19 cellular contexts compared by ENCODE assay signal in the genomic region with DNA sequence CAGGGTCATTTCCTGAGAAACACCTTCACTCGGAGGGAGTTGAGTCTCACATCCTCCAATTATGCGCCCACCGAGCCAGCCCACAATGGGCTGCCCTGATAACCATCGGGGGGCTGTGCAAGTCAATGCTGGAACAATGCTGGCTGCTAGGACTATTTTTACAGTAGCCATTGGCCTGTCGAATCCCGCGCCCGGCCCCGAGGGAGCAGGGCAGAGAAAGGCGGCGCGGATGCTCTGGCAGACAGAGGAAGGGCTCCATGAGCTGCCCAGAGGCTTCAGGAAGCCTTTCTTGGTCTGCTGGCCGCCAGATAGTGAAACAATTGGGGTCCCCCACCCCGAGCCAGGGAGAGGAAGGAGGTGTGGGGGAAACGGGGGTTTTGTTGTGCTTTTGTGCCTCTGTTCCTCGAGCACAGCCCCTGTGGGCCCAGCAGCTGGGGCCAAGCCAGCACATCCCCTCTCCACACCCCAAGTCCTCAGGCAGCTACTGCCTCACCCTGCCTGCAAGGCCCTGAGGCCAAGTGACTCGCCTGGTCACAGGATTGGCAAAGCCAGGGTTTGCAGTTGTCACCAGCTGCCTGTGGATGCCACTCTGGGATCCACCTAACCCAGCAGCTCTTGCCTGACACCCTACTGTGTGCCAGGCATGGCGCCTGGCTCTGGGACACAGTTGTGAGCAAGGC. TPM values are rescaled to one million over a fixed set of nuclear protein-coding genes. Genes with fewer than 3 reads are reported as not detected.
A peak's percentile ranks its signal among the peaks of the same experiment; 100 is the strongest.
DNase-seq lines count a peak whose midpoint lies in the region; ATAC-seq and TF ChIP-seq lines count a peak whose summit lies in the region.
"Had no signal": no experiment of that assay in that cellular context is flagged by ENCODE, and none has a peak within 500 bp of the region (broad histone marks: within the 10 kb centered on the region; RNA-seq: fewer than 3 reads in every experiment).

No MANE protein-coding gene starts in this region.

- peak; percentile 57 for DNase-seq in EH (ENCODE audit: low read depth)
- DNase-seq in PC-9 = peak; percentile 59 to 63
- DNase-seq in foreskin keratinocyte = no peak
- DNase-seq in neuronal stem cell (ENCODE audit: low spot score) = no peak
- no peak for DNase-seq in NCI-H2081 (lab: John Stamatoyannopoulos, UW)
- DNase-seq in SIG-M5 treated with dmso at 0.1 percent for 504 hours (lab: John Stamatoyannopoulos, UW; ENCODE audit: unreplicated experiment) = no peak
- no peak for DNase-seq in HT-29 (ENCODE audit: low spot score)
- DNase-seq: activated T-cell treated with anti-CD3 and anti-CD28 coated beads for 4 hours; amniotic stem cell; cortex of kidney; immature natural killer cell; NCI-H2107; NK-92 treated with Interleukin-12 subunit alpha and Interleukin-12 subunit beta, amount 100 ng/mL, for 24 hours; stimulated activated CD4-positive, alpha-beta T cell treated with anti-CD3 and anti-CD28 coated beads, Interleukin-2, amount 100 ng/mL, for 48 hours; stimulated activated naive CD4-positive, alpha-beta T cell had no signal

- H4K91ac ChIP-seq in neuronal stem cell (ENCODE audit: low read depth, low read length, poor library complexity) = no peak overlapping the region

- no peak overlapping the region for H2BK15ac ChIP-seq in neuronal stem cell (ENCODE audit: low read length)

- H3K4ac ChIP-seq in neuronal stem cell (ENCODE audit: low read length) = no peak overlapping the region

- H3K23ac ChIP-seq in neuronal stem cell (ENCODE audit: low read depth, low read length, poor library complexity) = no peak overlapping the region

- no peak overlapping the region for H2BK12ac ChIP-seq in neuronal stem cell (ENCODE audit: low read length)

- peaks cover 76% of the 10 kb centered on the region for H3K79me2 ChIP-seq in PC-9 (ENCODE audit: low read depth)

- H3K27me3 ChIP-seq in PC-9 (ENCODE audit: insufficient read depth, low read depth) (no peaks in the 10 kb centered on the region), foreskin keratinocyte (no peaks in the 10 kb centered on the region), neuronal stem cell (ENCODE audit: control insufficient read depth in 3 of 3, insufficient read depth in 3 of 3, low read depth in 1 of 3, low read length in 3 of 3) (no peaks in the 10 kb centered on the region)

- no peaks in the 10 kb centered on the region for H3K9me2 ChIP-seq in PC-9 (ENCODE audit: insufficient read depth)

- peaks cover 44% of the 10 kb centered on the region for H4K20me1 ChIP-seq in PC-9 (ENCODE audit: insufficient read depth)

- no peaks in the 10 kb centered on the region for H3K9me3 ChIP-seq in PC-9 (ENCODE audit: insufficient read depth, low read depth)
- no peaks in the 10 kb centered on the region for H3K9me3 ChIP-seq in neuronal stem cell (replicated peaks in 1 of 2; ENCODE audit: control insufficient read depth in 2 of 2, insufficient read depth in 1 of 2, low read depth in 1 of 2, low read length in 2 of 2)

- no peak overlapping the region for H2AFZ ChIP-seq in PC-9
- H2AFZ ChIP-seq in neuronal stem cell (ENCODE audit: low read length) = no peak overlapping the region

- H3K4me2 ChIP-seq in PC-9 (peak overlapping the region; percentile 2; the same call in 1 of the 2 replicates), neuronal stem cell (ENCODE audit: insufficient read depth, low read length, poor library complexity, severe bottlenecking) (no peak overlapping the region)

- peak overlapping the region; percentile 61 for H3K18ac ChIP-seq in neuronal stem cell (ENCODE audit: low read length)

- peaks cover 51% of the 10 kb centered on the region for H3F3A ChIP-seq in PC-9 (ENCODE audit: insufficient read depth, low read depth)

- H3K27ac ChIP-seq in PC-9 = peak overlapping the region; percentile 24
- no peak overlapping the region for H3K27ac ChIP-seq in foreskin keratinocyte
- no peak overlapping the region for H3K27ac ChIP-seq in neuronal stem cell (replicated peaks; ENCODE audit: low read length)
- H3K27ac ChIP-seq: C4-2B, HL-60 had no signal

- no peak overlapping the region for H4K8ac ChIP-seq in neuronal stem cell (ENCODE audit: low read depth, low read length)

- ATAC-seq in foreskin keratinocyte (peak; percentile 44), HG03354 (IDR thresholded peaks at IDR 0.05; ENCODE audit: poor library complexity, severe bottlenecking, unreplicated experiment) (no peak)
- ATAC-seq: activated CD4-positive, CD25-positive, alpha-beta regulatory T cell treated with anti-CD3 and anti-CD28 coated beads, Interleukin-2, amount 50 U/mL, for 24 hours had no signal

- CTCF ChIA-PET in PC-9 (lab: Charles Lee) = no interaction called here

- no peak for TF ChIP-seq CTCF in PC-9 (conservative IDR thresholded peaks at IDR 0.05)
- no peak for TF ChIP-seq CTCF in foreskin keratinocyte (conservative IDR thresholded peaks at IDR 0.05)

- WGBS in neuronal stem cell (ENCODE audit: extremely low coverage in 2 of 2, insufficient read length in 2 of 2, insufficient replicate concordance in 1 of 2), 2 donors = no CpG with 5 or more reads among the region's 18 CpGs

- H3K4me3 ChIP-seq in PC-9 (no peak overlapping the region), neuronal stem cell (ENCODE audit: low read length in 2 of 2) (peak overlapping the region in 1 of 2 donors; percentile 4)

- H2AK5ac ChIP-seq in neuronal stem cell (ENCODE audit: low read depth, low read length) = peak overlapping the region; percentile 53

- H3K4me1 ChIP-seq in PC-9 (replicated peaks; ENCODE audit: insufficient read depth) (peaks cover 46% of the 10 kb centered on the region), foreskin keratinocyte (no peaks in the 10 kb centered on the region), neuronal stem cell (ENCODE audit: control insufficient read depth in 2 of 2, insufficient read depth in 1 of 2, low read depth in 1 of 2, low read length in 2 of 2) (peaks cover 14 to 19% of the 10 kb centered on the region in 2 donors)

- intact Hi-C loops in PC-9 (cut with micrococcal nuclease; ENCODE audit: unreplicated experiment) = no loop called here

- H2BK5ac ChIP-seq in neuronal stem cell (ENCODE audit: low read length) = no peak overlapping the region

- no TSS peak for BruUV-seq in PC-9 (replicated peaks; lab: Mats Ljungman, UMichigan)

- 0 out of 2 replicates have a peak, but pooled peaks cover 7% of the 10 kb centered on the region for H3K36me3 ChIP-seq in PC-9 (ENCODE audit: low read depth)
- peaks cover 8 to 12% of the 10 kb centered on the region in 2 donors for H3K36me3 ChIP-seq in neuronal stem cell (replicated peaks in 1 of 2; ENCODE audit: control insufficient read depth in 2 of 2, insufficient read depth in 2 of 2, low read length in 2 of 2)

- no peak overlapping the region for H2BK120ac ChIP-seq in neuronal stem cell (ENCODE audit: low read depth, low read length)

- no peak overlapping the region for H3K14ac ChIP-seq in neuronal stem cell (ENCODE audit: low read length)

- peaks cover 10% of the 10 kb centered on the region for H3K79me1 ChIP-seq in neuronal stem cell (ENCODE audit: low read depth, low read length)

- peak overlapping the region; percentile 9 for H3K9ac ChIP-seq in neuronal stem cell (ENCODE audit: low read depth, low read length, poor library complexity)

- POLR2A ChIA-PET in PC-9 (lab: Charles Lee; ENCODE audit: unreplicated experiment) = interaction anchor here (0.7 kb wide), 1 partner anchor 37 kb away, joined by 3 read pairs; no protein-coding TSS in a partner anchor

RNA-seq across cellular contexts. Expression of a gene that starts 39.0 kb away (rescaled TPM):
- total RNA-seq in PC-9 (2021) = 84.9 and 122 TPM in 2 replicates
- total RNA-seq in foreskin keratinocyte = 13.6 and 14.8 TPM in 2 replicates
- 4.7 and 5.0 TPM in 2 replicates for polyA plus RNA-seq in foreskin keratinocyte
- polyA plus RNA-seq in neuronal stem cell (2013, experiment 1 of 2) = 27.6 TPM
- polyA plus RNA-seq in neuronal stem cell (2013, experiment 2 of 2) = 30.3 TPM
- total RNA-seq in HT-29 (2014; rRNA removed; shearing (Covaris generic)) = 51.5 and 55.3 TPM in 2 replicates

Comparison
In these comparisons a context has a peak if more than half of its experiments do, and no peak if none do; other contexts are left out.
1. DNase-seq: peak in EH (single experiment) and PC-9 (2 of 2); none in foreskin keratinocyte (0 of 2), neuronal stem cell (single experiment), NCI-H2081 (0 of 2), SIG-M5 treated with dmso at 0.1 percent for 504 hours (single experiment) and HT-29 (single experiment).